In genomic region chrX:47390676-47391234, GRCh38 we compare ENCODE assay signal across 20 cellular contexts. TPM values are rescaled to one million over a fixed set of nuclear protein-coding genes. Genes with fewer than 3 reads are reported as not detected.
DNase-seq lines count a peak whose midpoint lies in the region; ATAC-seq and TF ChIP-seq lines count a peak whose summit lies in the region.
"Had no signal": no experiment of that assay in that cellular context is flagged by ENCODE, and none has a peak within 500 bp of the region (broad histone marks: within the 10 kb centered on the region; RNA-seq: fewer than 3 reads in every experiment).

No MANE protein-coding gene starts in this region.

- H3K4me3 Mint-ChIP-seq in activated CD4-positive, alpha-beta T cell treated with anti-CD3 and anti-CD28 coated beads for 36 hours: no peak overlapping the region
- peak overlapping the region; percentile 57 for H3K4me3 Mint-ChIP-seq in activated naive CD4-positive, alpha-beta T cell treated with anti-CD3 and anti-CD28 coated beads, Interleukin-2, amount 50 U/mL, for 24 hours
- peak overlapping the region; percentile 38 for H3K4me3 Mint-ChIP-seq in activated T-helper 17 cell treated with anti-CD3 and anti-CD28 coated beads, Interleukin-2, amount 50 U/mL, for 72 hours
- H3K4me3 Mint-ChIP-seq: B cell had no signal

- intact Hi-C loops in activated CD4-positive, alpha-beta T cell treated with anti-CD3 and anti-CD28 coated beads for 36 hours (cut with DNase I, micrococcal nuclease): no loop called here

- peak; percentile 70 for ATAC-seq in activated CD4-positive, alpha-beta T cell treated with anti-CD3 and anti-CD28 coated beads for 36 hours
- ATAC-seq in activated T-helper 17 cell treated with anti-CD3 and anti-CD28 coated beads, Interleukin-2, amount 50 U/mL, for 72 hours (replicated peaks): peak; percentile 24
- ATAC-seq: HepG2 had no signal

- peaks cover 23% of the 10 kb centered on the region for H3K4me1 Mint-ChIP-seq in activated CD4-positive, alpha-beta T cell treated with anti-CD3 and anti-CD28 coated beads for 36 hours
- peaks cover 17% of the 10 kb centered on the region for H3K4me1 Mint-ChIP-seq in activated naive CD4-positive, alpha-beta T cell treated with anti-CD3 and anti-CD28 coated beads, Interleukin-2, amount 50 U/mL, for 24 hours
- peaks cover 7% of the 10 kb centered on the region for H3K4me1 Mint-ChIP-seq in activated T-helper 17 cell treated with anti-CD3 and anti-CD28 coated beads, Interleukin-2, amount 50 U/mL, for 72 hours

- POLR2A ChIA-PET in activated CD4-positive, alpha-beta T cell treated with anti-CD3 and anti-CD28 coated beads for 36 hours (lab: Charles Lee): no interaction called here
- POLR2A ChIA-PET in HEK293T (lab: Yijun Ruan, JAX): no interaction called here

- no peaks in the 10 kb centered on the region for H3K27me3 Mint-ChIP-seq in activated CD4-positive, alpha-beta T cell treated with anti-CD3 and anti-CD28 coated beads for 36 hours
- H3K27me3 Mint-ChIP-seq in activated naive CD4-positive, alpha-beta T cell treated with anti-CD3 and anti-CD28 coated beads, Interleukin-2, amount 50 U/mL, for 24 hours: no peaks in the 10 kb centered on the region
- no peaks in the 10 kb centered on the region for H3K27me3 Mint-ChIP-seq in activated T-helper 17 cell treated with anti-CD3 and anti-CD28 coated beads, Interleukin-2, amount 50 U/mL, for 72 hours
- H3K27me3 Mint-ChIP-seq: B cell had no signal

- DNase-seq in activated CD4-positive, alpha-beta T cell treated with anti-CD3 and anti-CD28 coated beads for 36 hours: no peak
- no peak for DNase-seq in activated CD4-positive, alpha-beta T cell treated with anti-CD3 and anti-CD28 coated beads for 48 hours
- no peak for DNase-seq in activated naive CD4-positive, alpha-beta T cell (lab: John Stamatoyannopoulos, UW)
- DNase-seq in HEK293T (ENCODE audit: extremely low spot score) (no peak), NCI-H748 treated with DMSO at 0.1 percent for 48 hours (lab: John Stamatoyannopoulos, UW) (no peak)
- DNase-seq: DMS153, GF-D8, H7, KBM-7, NCI-H1105 treated with DMSO at 0.1 percent for 48 hours, NCI-H1694 treated with DMSO at 0.1 percent for 48 hours, NCI-H2227 treated with DMSO at 0.1 percent for 48 hours, NCI-H510A treated with DMSO at 0.1 percent for 48 hours, NCI-H82, RPMI8226 had no signal

- H3K36me3 Mint-ChIP-seq in activated CD4-positive, alpha-beta T cell treated with anti-CD3 and anti-CD28 coated beads for 36 hours (ENCODE audit: low read depth): no peaks in the 10 kb centered on the region
- no peaks in the 10 kb centered on the region for H3K36me3 Mint-ChIP-seq in activated naive CD4-positive, alpha-beta T cell treated with anti-CD3 and anti-CD28 coated beads, Interleukin-2, amount 50 U/mL, for 24 hours
- no peaks in the 10 kb centered on the region for H3K36me3 Mint-ChIP-seq in activated T-helper 17 cell treated with anti-CD3 and anti-CD28 coated beads, Interleukin-2, amount 50 U/mL, for 72 hours (ENCODE audit: low read depth)

- H3K9me3 Mint-ChIP-seq in activated CD4-positive, alpha-beta T cell treated with anti-CD3 and anti-CD28 coated beads for 36 hours (ENCODE audit: low read depth): no peaks in the 10 kb centered on the region
- no peaks in the 10 kb centered on the region for H3K9me3 Mint-ChIP-seq in activated naive CD4-positive, alpha-beta T cell treated with anti-CD3 and anti-CD28 coated beads, Interleukin-2, amount 50 U/mL, for 24 hours
- H3K9me3 Mint-ChIP-seq in activated T-helper 17 cell treated with anti-CD3 and anti-CD28 coated beads, Interleukin-2, amount 50 U/mL, for 72 hours: no peaks in the 10 kb centered on the region

- CTCF ChIA-PET in activated CD4-positive, alpha-beta T cell treated with anti-CD3 and anti-CD28 coated beads for 36 hours (lab: Charles Lee): no interaction called here
- CTCF ChIA-PET in HEK293T (lab: Yijun Ruan, JAX): no interaction called here

- H3K27ac Mint-ChIP-seq in activated CD4-positive, alpha-beta T cell treated with anti-CD3 and anti-CD28 coated beads for 36 hours: peak overlapping the region; percentile 55
- H3K27ac Mint-ChIP-seq in activated naive CD4-positive, alpha-beta T cell treated with anti-CD3 and anti-CD28 coated beads, Interleukin-2, amount 50 U/mL, for 24 hours: peak overlapping the region; percentile 87
- H3K27ac Mint-ChIP-seq in activated T-helper 17 cell treated with anti-CD3 and anti-CD28 coated beads, Interleukin-2, amount 50 U/mL, for 72 hours: peak overlapping the region; percentile 13
- H3K27ac Mint-ChIP-seq: B cell had no signal

TF ChIP-seq in HEK293T, 16 proteins besides CTCF, POLR2A, EP300 and RAD21:
- no peak for TF ChIP-seq HDGF (IDR thresholded peaks at IDR 0.05; ENCODE audit: borderline replicate concordance)
- no peak for TF ChIP-seq PKNOX1 (IDR thresholded peaks at IDR 0.05)
- TF ChIP-seq TARDBP (IDR thresholded peaks at IDR 0.05): no peak
- no peak for TF ChIP-seq ZNF384 (IDR thresholded peaks at IDR 0.05)
- no peak for TF ChIP-seq FOXM1 (IDR thresholded peaks at IDR 0.05; ENCODE audit: borderline replicate concordance)
- TF ChIP-seq ARNT (IDR thresholded peaks at IDR 0.05): no peak
- TF ChIP-seq L3MBTL2 (conservative IDR thresholded peaks at IDR 0.05): no peak
- TF ChIP-seq LEF1 (IDR thresholded peaks at IDR 0.05; ENCODE audit: borderline replicate concordance): no peak
- no peak for TF ChIP-seq ELF4 (IDR thresholded peaks at IDR 0.05)
- TF ChIP-seq CTBP1 (IDR thresholded peaks at IDR 0.05; ENCODE audit: borderline replicate concordance): no peak
- TF ChIP-seq BHLHE40 (IDR thresholded peaks at IDR 0.05; ENCODE audit: borderline replicate concordance): no peak
- TF ChIP-seq SUZ12 (IDR thresholded peaks at IDR 0.05): no peak

RNA-seq across cellular contexts. Expression of gene ZNF157, which starts 20.4 kb away (rescaled TPM):
- under 1 TPM; 0.75 to 0.79 TPM for total RNA-seq in activated CD4-positive, alpha-beta T cell treated with anti-CD3 and anti-CD28 coated beads for 36 hours
- 1 to 10 TPM in 1 of 2 donors, under 1 TPM in 1; 0.71 to 3.1 TPM for total RNA-seq in activated T-helper 17 cell treated with anti-CD3 and anti-CD28 coated beads, Interleukin-2, amount 50 U/mL, for 72 hours
- total RNA-seq: A172, HepG2 had no signal

Comparison
In these comparisons a context has a peak if more than half of its experiments do, and no peak if none do; other contexts are left out.
1. H3K27ac Mint-ChIP-seq: peak in every context shown above with its lines; median percentile 87 in activated naive CD4-positive, alpha-beta T cell treated with anti-CD3 and anti-CD28 coated beads, Interleukin-2, amount 50 U/mL, for 24 hours; 55 in activated CD4-positive, alpha-beta T cell treated with anti-CD3 and anti-CD28 coated beads for 36 hours; 13 in activated T-helper 17 cell treated with anti-CD3 and anti-CD28 coated beads, Interleukin-2, amount 50 U/mL, for 72 hours.